Comparison of ENCODE assay signal across 10 cellular contexts in the genomic region with DNA sequence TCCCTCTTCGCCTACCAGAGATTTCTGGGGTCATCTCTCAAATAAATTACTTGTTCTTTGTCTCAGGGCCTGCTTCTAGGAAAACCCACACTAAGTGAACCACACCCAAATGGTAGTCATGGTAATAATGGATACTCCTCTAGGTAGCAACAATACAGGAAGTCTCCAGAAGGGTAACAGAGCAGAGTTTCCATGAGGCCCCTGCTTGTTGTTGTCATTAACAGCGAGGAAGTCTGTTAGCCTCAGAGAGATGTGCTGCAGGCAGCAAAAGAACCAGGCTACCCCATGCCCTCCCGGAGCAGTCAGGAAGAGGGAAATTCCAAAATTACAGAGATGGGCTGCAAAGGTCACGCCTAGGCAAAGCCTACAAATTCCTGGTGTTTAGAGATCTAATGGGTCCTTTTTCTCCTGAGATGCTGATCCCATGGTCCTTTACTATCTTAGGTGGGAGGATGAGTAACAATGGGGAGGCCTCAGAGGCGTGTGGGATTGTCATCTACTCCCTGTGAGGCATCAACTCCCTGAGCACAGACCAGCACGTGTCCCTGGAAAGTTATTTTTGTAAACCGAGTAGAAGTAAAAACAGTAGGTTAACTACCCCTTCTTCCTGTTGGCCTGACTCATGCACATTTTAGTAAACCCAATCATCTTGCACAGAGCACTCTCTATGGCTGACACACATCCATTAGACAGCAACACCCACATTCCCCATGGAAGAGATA. TPM values are rescaled to one million over a fixed set of nuclear protein-coding genes. Genes with fewer than 3 reads are reported as not detected.
DNase-seq lines count a peak whose midpoint lies in the region; ATAC-seq, FAIRE-seq and TF ChIP-seq lines count a peak whose summit lies in the region.
"Had no signal": no experiment of that assay in that cellular context is flagged by ENCODE, and none has a peak within 500 bp of the region (broad histone marks: within the 10 kb centered on the region; RNA-seq: fewer than 3 reads in every experiment).

No MANE protein-coding gene starts in this region.

- H3K79me2 ChIP-seq in keratinocyte (ENCODE audit: control insufficient read depth, insufficient read depth, low read length), result no peaks in the 10 kb centered on the region

- dilution Hi-C loops in keratinocyte (cut with MboI; ENCODE audit: extremely low pct_ligation_motif_present, low sequenced_read_pairs), result no loop called here

- H3K27me3 ChIP-seq in keratinocyte (ENCODE audit: control insufficient read depth, extremely low read depth, insufficient read depth, low read length), result no peaks in the 10 kb centered on the region

- no peaks in the 10 kb centered on the region for H3K36me3 ChIP-seq in keratinocyte (ENCODE audit: control insufficient read depth in 2 of 2, extremely low read depth in 1 of 2, insufficient read depth in 2 of 2, low read length in 2 of 2)
- H3K36me3 ChIP-seq: thoracic aorta had no signal

- in situ Hi-C loops in KBM-7 (cut with MboI; ENCODE audit: low pct_unique_long_range_greater_than_20kb, low sequenced_read_pairs), result no loop called here

- no peak for TF ChIP-seq CTCF in keratinocyte (optimal IDR thresholded peaks at IDR 0.05 in 1 of 3, IDR thresholded peaks at IDR 0.05 in 1 of 3, conservative IDR thresholded peaks at IDR 0.05 in 1 of 3; ENCODE audit: extremely low read depth in 1 of 3, insufficient read depth in 2 of 3, low read length in 3 of 3)

- H3K9ac ChIP-seq in keratinocyte (ENCODE audit: control insufficient read depth, extremely low read depth, insufficient read depth, low read length), result no peak overlapping the region

- peak overlapping the region; percentile 23 for H3K4me2 ChIP-seq in keratinocyte (ENCODE audit: control insufficient read depth, extremely low read depth, insufficient read depth, low read depth, low read length)

- H3K4me3 ChIP-seq in keratinocyte (ENCODE audit: control insufficient read depth in 2 of 3, extremely low read depth in 1 of 3, insufficient read depth in 2 of 3, low read depth in 1 of 3, low read length in 3 of 3), result no peak overlapping the region
- H3K4me3 ChIP-seq: lung, thoracic aorta had no signal

- peaks cover 14% of the 10 kb centered on the region for H3K4me1 ChIP-seq in keratinocyte (ENCODE audit: control insufficient read depth, extremely low read depth, insufficient read depth, low read length)

- no peaks in the 10 kb centered on the region for H4K20me1 ChIP-seq in keratinocyte (ENCODE audit: control insufficient read depth, extremely low read depth, insufficient read depth, low read length)

- no peaks in the 10 kb centered on the region for H3K9me3 ChIP-seq in keratinocyte (ENCODE audit: control insufficient read depth, low read depth, low read length)
- H3K9me3 ChIP-seq: thoracic aorta had no signal

- no peak for ATAC-seq in GM19324 (IDR thresholded peaks at IDR 0.05; ENCODE audit: low FRiP score, unreplicated experiment)

- H3K27ac ChIP-seq in keratinocyte (ENCODE audit: control insufficient read depth, insufficient read depth, low read length), result peak overlapping the region; percentile 27
- H3K27ac ChIP-seq: thoracic aorta had no signal

- FAIRE-seq in keratinocyte (lab: Jason Lieb, UNC), result peak; percentile 98

- DNase-seq in AG08396 (ENCODE audit: low spot score) (peak; percentile 45), KBM-7 (peak; percentile 28), activated T-cell treated with anti-CD3 and anti-CD28 coated beads for 48 hours (ENCODE audit: low read depth) (peak; percentile 15), keratinocyte (ENCODE audit: low read depth, low spot score) (peak; percentile 41), iPS-NIHi11 (ENCODE audit: low spot score) (no peak), NCI-H1694 treated with DMSO at 0.1 percent for 48 hours (lab: John Stamatoyannopoulos, UW) (no peak), nucleus accumbens (lab: John Stamatoyannopoulos, UW) (no peak)

- peak overlapping the region; percentile 5 for H2AFZ ChIP-seq in keratinocyte (ENCODE audit: control insufficient read depth, low read length)

- no peaks in the 10 kb centered on the region for H3K9me1 ChIP-seq in keratinocyte (ENCODE audit: control insufficient read depth, extremely low read depth, insufficient read depth, low read length)

RNA-seq across cellular contexts. Expression of a gene that starts 10.1 kb away (rescaled TPM):
- 2.2 to 5.0 TPM (median 3.3 TPM) in 3 replicates for polyA plus RNA-seq in keratinocyte
- polyA plus RNA-seq in keratinocyte (2011; ENCODE audit: low read depth), result 4.4 TPM
- polyA plus RNA-seq in keratinocyte (2011; cell fraction: cytosol; rRNA removed), result 2.2 and 2.4 TPM in 2 replicates
- polyA plus RNA-seq in keratinocyte (2011; cell fraction: nucleus; rRNA removed), result 3.1 TPM in 2 replicates
- polyA plus RNA-seq in keratinocyte (2012; ENCODE audit: low replicate concordance), result 2.4 and 5.4 TPM in 2 replicates
- 3.1 to 3.9 TPM (median 3.4 TPM) in 3 replicates for polyA minus RNA-seq in keratinocyte
- 2.7 TPM for polyA minus RNA-seq in keratinocyte (2011; cell fraction: cytosol; rRNA and poly(A)+ RNA removed)
- polyA minus RNA-seq in keratinocyte (2011; cell fraction: nucleus; rRNA and poly(A)+ RNA removed), result 2.0 and 2.6 TPM in 2 replicates

Comparison
In these comparisons a context has a peak if more than half of its experiments do, and no peak if none do; other contexts are left out.
1. DNase-seq: peak in AG08396 (single experiment), KBM-7 (single experiment), activated T-cell treated with anti-CD3 and anti-CD28 coated beads for 48 hours (single experiment) and keratinocyte (single experiment); none in iPS-NIHi11 (single experiment), NCI-H1694 treated with DMSO at 0.1 percent for 48 hours (single experiment) and nucleus accumbens (0 of 56).